ENCODE assay signal across 21 cellular contexts in genomic region chr7:22377690-22378089, GRCh38. TPM values are rescaled to one million over a fixed set of nuclear protein-coding genes. Genes with fewer than 3 reads are reported as not detected.
DNase-seq lines count a peak whose midpoint lies in the region; ATAC-seq and TF ChIP-seq lines count a peak whose summit lies in the region.
"Had no signal": no experiment of that assay in that cellular context is flagged by ENCODE, and none has a peak within 500 bp of the region (broad histone marks: within the 10 kb centered on the region; RNA-seq: fewer than 3 reads in every experiment).

No MANE protein-coding gene starts in this region.

- H3K9me2 ChIP-seq in hepatocyte (replicated peaks; ENCODE audit: insufficient read depth), result no peaks in the 10 kb centered on the region

- H3K4me3 ChIP-seq in body of pancreas (no peak overlapping the region), hepatocyte (no peak overlapping the region), neural progenitor cell (no peak overlapping the region), colonic mucosa (no peak overlapping the region)
- H3K4me3 ChIP-seq: tibial nerve had no signal

- no peak for TF ChIP-seq POLR2A in body of pancreas (IDR thresholded peaks at IDR 0.05)

- H3K27me3 Mint-ChIP-seq in neural progenitor cell (ENCODE audit: insufficient read depth, low read depth), result peaks cover 3% of the 10 kb centered on the region
- H3K27me3 Mint-ChIP-seq: stimulated activated naive CD8-positive, alpha-beta T cell treated with anti-CD3 and anti-CD28 coated beads, Interleukin-15, Interleukin-2, amounts not matched to agents 100 ng/mL and 50 ng/mL, for 24 hours had no signal

- H3K4me2 ChIP-seq in hepatocyte (no peak overlapping the region), neural progenitor cell (no peak overlapping the region)

- WGBS in body of pancreas, 2 donors, result 56 to 91% methylated on average over 2 of the region's 2 CpGs
- WGBS in hepatocyte (ENCODE audit: low lambda C conversion rate, missing lambda C conversion rate), result 69% methylated on average over 2 of the region's 2 CpGs

- H4K20me1 ChIP-seq in hepatocyte (ENCODE audit: insufficient read depth, poor library complexity, severe bottlenecking), result no peaks in the 10 kb centered on the region
- no peaks in the 10 kb centered on the region for H4K20me1 ChIP-seq in neural progenitor cell (ENCODE audit: low read depth)

- peaks cover 7% of the 10 kb centered on the region for H3K4me1 Mint-ChIP-seq in neural progenitor cell

- H3K4me3 Mint-ChIP-seq in neural progenitor cell, result no peak overlapping the region
- H3K4me3 Mint-ChIP-seq: activated CD8-positive, alpha-beta T cell treated with anti-CD3 and anti-CD28 coated beads, Interleukin-2, amount 10 ng/mL, durations not matched to agents 7 days and 5 days; CD8-positive, alpha-beta T cell; stimulated activated naive CD8-positive, alpha-beta T cell treated with anti-CD3 and anti-CD28 coated beads, Interleukin-15, Interleukin-2, amounts not matched to agents 100 ng/mL and 50 ng/mL, for 24 hours had no signal

- intact Hi-C loops in body of pancreas (cut with DNase I) (no loop called here), colonic mucosa (cut with DNase I) (no loop called here)

- DNase-seq in DMS153 treated with DMSO at 0.1 percent for 48 hours (lab: John Stamatoyannopoulos, UW; ENCODE audit: unreplicated experiment) (peak; percentile 43), DMS153 (lab: John Stamatoyannopoulos, UW) (no peak), body of pancreas (no peak), hepatocyte (ENCODE audit: low spot score) (no peak), neural progenitor cell (ENCODE audit: low spot score) (no peak), colonic mucosa (no peak)
- no peak for DNase-seq in activated CD4-positive, alpha-beta T cell treated with anti-CD3 and anti-CD28 coated beads, Interleukin-2, amount 50 U/mL, for 4 hours
- DNase-seq: activated CD8-positive, alpha-beta T cell treated with anti-CD3 and anti-CD28 coated beads, Interleukin-2, amount 10 ng/mL, durations not matched to agents 7 days and 5 days; activated gamma-delta T cell treated with Interleukin-2 at 50 U/mL for 16 hours; CD8-positive, alpha-beta T cell; DMS79 treated with DMSO at 0.1 percent for 48 hours; IMR-90; NCI-H1436 treated with DMSO at 0.1 percent for 48 hours; retina; stimulated activated CD4-positive, alpha-beta T cell treated with anti-CD3 and anti-CD28 coated beads, Interleukin-4, amount 100 ng/mL, for 4 hours had no signal

- H3K27me3 ChIP-seq in body of pancreas, result no peaks in the 10 kb centered on the region
- no peaks in the 10 kb centered on the region for H3K27me3 ChIP-seq in hepatocyte
- H3K27me3 ChIP-seq in neural progenitor cell, result no peaks in the 10 kb centered on the region
- no peaks in the 10 kb centered on the region for H3K27me3 ChIP-seq in colonic mucosa
- H3K27me3 ChIP-seq: tibial nerve had no signal

- TF ChIP-seq CTCF in body of pancreas (IDR thresholded peaks at IDR 0.05), result no peak
- no peak for TF ChIP-seq CTCF in hepatocyte (IDR thresholded peaks at IDR 0.05; ENCODE audit: poor library complexity)
- TF ChIP-seq CTCF in neural progenitor cell (IDR thresholded peaks at IDR 0.05), result no peak
- no peak for TF ChIP-seq CTCF in colonic mucosa (IDR thresholded peaks at IDR 0.05)

- H2AFZ ChIP-seq in hepatocyte, result no peak overlapping the region
- H2AFZ ChIP-seq in neural progenitor cell (replicated peaks), result peak overlapping the region; percentile 64

- H3K27ac ChIP-seq in body of pancreas (no peak overlapping the region), hepatocyte (peak overlapping the region; percentile 79), neural progenitor cell (no peak overlapping the region), colonic mucosa (no peak overlapping the region)
- H3K27ac ChIP-seq: 22Rv1, HL-60, tibial nerve had no signal

- peak overlapping the region; percentile 62 for H3K27ac Mint-ChIP-seq in neural progenitor cell
- H3K27ac Mint-ChIP-seq: activated CD8-positive, alpha-beta T cell treated with anti-CD3 and anti-CD28 coated beads, Interleukin-2, amount 10 ng/mL, durations not matched to agents 7 days and 5 days; CD8-positive, alpha-beta T cell; stimulated activated naive CD8-positive, alpha-beta T cell treated with anti-CD3 and anti-CD28 coated beads, Interleukin-15, Interleukin-2, amounts not matched to agents 100 ng/mL and 50 ng/mL, for 24 hours had no signal

- H3K9me3 Mint-ChIP-seq in neural progenitor cell, result no peaks in the 10 kb centered on the region
- H3K9me3 Mint-ChIP-seq: CD8-positive, alpha-beta T cell; stimulated activated naive CD8-positive, alpha-beta T cell treated with anti-CD3 and anti-CD28 coated beads, Interleukin-15, Interleukin-2, amounts not matched to agents 100 ng/mL and 50 ng/mL, for 24 hours had no signal

- no peaks in the 10 kb centered on the region for H3K36me3 ChIP-seq in body of pancreas (replicated peaks in 1 of 2; ENCODE audit: insufficient read depth in 1 of 2, low read depth in 2 of 2)
- H3K36me3 ChIP-seq in hepatocyte (replicated peaks; ENCODE audit: insufficient read depth, low read depth), result no peaks in the 10 kb centered on the region
- no peaks in the 10 kb centered on the region for H3K36me3 ChIP-seq in neural progenitor cell
- no peaks in the 10 kb centered on the region for H3K36me3 ChIP-seq in colonic mucosa
- H3K36me3 ChIP-seq: tibial nerve had no signal

- ATAC-seq in body of pancreas (peak; percentile 27), HG02571 (IDR thresholded peaks at IDR 0.05; ENCODE audit: unreplicated experiment) (no peak)
- ATAC-seq: activated CD4-positive, CD25-positive, alpha-beta regulatory T cell treated with anti-CD3 and anti-CD28 coated beads, Interleukin-2, amount 50 U/mL, for 24 hours; activated CD8-positive, alpha-beta T cell treated with anti-CD3 and anti-CD28 coated beads, Interleukin-2, amount 10 ng/mL, durations not matched to agents 7 days and 5 days; CD8-positive, alpha-beta T cell had no signal

- no peaks in the 10 kb centered on the region for H3F3A ChIP-seq in neural progenitor cell (ENCODE audit: low read depth)

- H3K36me3 Mint-ChIP-seq in neural progenitor cell, result no peaks in the 10 kb centered on the region
- H3K36me3 Mint-ChIP-seq: CD8-positive, alpha-beta T cell had no signal

- H3K4me1 ChIP-seq in body of pancreas, result peaks cover 14% of the 10 kb centered on the region
- H3K4me1 ChIP-seq in hepatocyte (ENCODE audit: insufficient read depth), result peaks cover 5% of the 10 kb centered on the region
- no peaks in the 10 kb centered on the region for H3K4me1 ChIP-seq in neural progenitor cell
- no peaks in the 10 kb centered on the region for H3K4me1 ChIP-seq in colonic mucosa
- H3K4me1 ChIP-seq: tibial nerve had no signal

- H3K9ac ChIP-seq in neural progenitor cell (no peak overlapping the region), colonic mucosa (ENCODE audit: low read depth in 2 of 2, low read length in 2 of 2) (no peak overlapping the region)

- H3K79me2 ChIP-seq in hepatocyte (no peaks in the 10 kb centered on the region), neural progenitor cell (ENCODE audit: low read depth) (no peaks in the 10 kb centered on the region)

- H3K9me3 ChIP-seq in body of pancreas, result no peaks in the 10 kb centered on the region
- no peaks in the 10 kb centered on the region for H3K9me3 ChIP-seq in hepatocyte (ENCODE audit: low read depth)
- no peaks in the 10 kb centered on the region for H3K9me3 ChIP-seq in neural progenitor cell (ENCODE audit: low read depth)
- H3K9me3 ChIP-seq in colonic mucosa, result no peaks in the 10 kb centered on the region
- H3K9me3 ChIP-seq: tibial nerve had no signal

RNA-seq across cellular contexts. Expression of gene RAPGEF5, which starts 20.7 kb away (rescaled TPM):
- total RNA-seq in body of pancreas (100 to 1,000 TPM in 1 of 2 donors, 10 to 100 TPM in 1; 68.0 to 151 TPM), hepatocyte (8.8 and 14.5 TPM in 2 replicates), neural progenitor cell (ENCODE audit: low replicate concordance) (4.6 and 5.7 TPM in 2 replicates), colonic mucosa (10 to 100 TPM; 39.9 to 42.2 TPM)
- 5.2 and 10.6 TPM in 2 replicates for polyA plus RNA-seq in hepatocyte
